ENCODE assay signal across 10 cellular contexts in the genomic region with DNA sequence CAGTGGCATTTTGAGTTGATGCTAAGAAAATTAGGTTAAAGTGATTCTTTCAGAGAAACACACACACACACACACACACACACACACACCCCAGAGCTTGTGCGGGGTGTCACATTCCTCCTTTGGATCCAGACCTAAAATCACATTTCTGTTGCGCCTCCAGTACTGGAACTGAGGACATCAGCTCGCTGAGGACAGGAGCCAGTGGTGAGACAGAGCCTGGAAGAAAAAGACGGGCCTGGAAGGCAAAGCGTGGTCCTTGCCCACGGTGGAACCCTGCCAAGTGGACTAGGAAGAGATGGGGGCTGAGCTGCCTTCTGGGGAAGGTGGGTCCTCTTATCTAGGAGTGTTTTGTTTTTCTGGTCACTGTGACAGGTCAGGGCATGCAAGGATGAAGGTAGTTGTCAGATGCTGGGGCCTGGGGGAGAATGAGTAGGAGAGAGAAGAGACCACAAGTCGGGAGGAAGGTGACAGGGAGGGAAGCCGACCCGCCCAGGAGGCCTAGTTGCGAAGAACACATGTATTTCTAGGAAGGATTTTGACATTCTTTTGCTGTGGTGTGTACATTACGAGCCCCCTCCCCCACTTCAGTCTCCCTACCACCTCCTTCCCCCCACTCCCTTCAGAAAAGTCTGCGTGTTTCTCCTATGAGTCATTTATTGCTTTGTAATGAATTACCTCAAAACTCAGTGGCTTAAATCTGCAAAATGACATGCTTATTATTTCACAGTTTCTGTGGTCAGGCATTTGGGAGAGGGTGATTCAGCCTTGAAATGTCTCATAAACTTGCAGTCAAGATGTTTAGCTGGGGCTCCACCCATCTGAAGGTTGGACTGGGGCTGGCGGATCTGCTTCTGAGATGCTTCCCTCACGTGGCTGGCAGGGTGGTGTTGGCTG. TPM values are rescaled to one million over a fixed set of nuclear protein-coding genes. Genes with fewer than 3 reads are reported as not detected.
A peak's percentile ranks its signal among the peaks of the same experiment; 100 is the strongest.
DNase-seq lines count a peak whose midpoint lies in the region; ATAC-seq, FAIRE-seq and TF ChIP-seq lines count a peak whose summit lies in the region.
"Had no signal": no experiment of that assay in that cellular context is flagged by ENCODE, and none has a peak within 500 bp of the region (broad histone marks: within the 10 kb centered on the region; RNA-seq: fewer than 3 reads in every experiment).

No MANE protein-coding gene starts in this region.

- no peak overlapping the region for H2AFZ ChIP-seq in HepG2 (ENCODE audit: low read length)
- H2AFZ ChIP-seq: parathyroid adenoma had no signal

- in situ Hi-C loops in HepG2 (cut with HindIII; ENCODE audit: extremely low pct_ligation_motif_present, low pct_unique_long_range_greater_than_20kb): no loop called here

- no peak overlapping the region for H3K9ac ChIP-seq in HepG2 (ENCODE audit: insufficient read depth, low read depth, low read length)
- H3K9ac ChIP-seq: parathyroid adenoma had no signal

- H3K27ac ChIP-seq in HepG2 (ENCODE audit: extremely low read length, insufficient read depth, low read length): no peak overlapping the region
- H3K27ac ChIP-seq in right lobe of liver: no peak overlapping the region
- H3K27ac ChIP-seq in right atrium auricular region: no peak overlapping the region
- no peak overlapping the region for H3K27ac ChIP-seq in body of pancreas
- H3K27ac ChIP-seq: cardiac muscle cell, parathyroid adenoma had no signal

- H3K27me3 Mint-ChIP-seq in stimulated activated naive CD8-positive, alpha-beta T cell treated with anti-CD3 and anti-CD28 coated beads, Interleukin-15, Interleukin-2, amounts not matched to agents 100 ng/mL and 50 ng/mL, for 24 hours: peaks cover 34% of the 10 kb centered on the region

- H3K9me3 Mint-ChIP-seq in stimulated activated naive CD8-positive, alpha-beta T cell treated with anti-CD3 and anti-CD28 coated beads, Interleukin-15, Interleukin-2, amounts not matched to agents 100 ng/mL and 50 ng/mL, for 24 hours: peaks cover 4% of the 10 kb centered on the region

- H3K4me3 ChIP-seq in HepG2 (replicated peaks in 1 of 3; ENCODE audit: insufficient read depth in 1 of 3, low read depth in 2 of 3, low read length in 3 of 3) (no peak overlapping the region), right lobe of liver (no peak overlapping the region), fibroblast of mammary gland (ENCODE audit: control insufficient read depth, low read depth, low read length) (no peak overlapping the region), right atrium auricular region (no peak overlapping the region), body of pancreas (no peak overlapping the region)
- H3K4me3 ChIP-seq: cardiac muscle cell had no signal

- no peak overlapping the region for H3K4me3 Mint-ChIP-seq in stimulated activated naive CD8-positive, alpha-beta T cell treated with anti-CD3 and anti-CD28 coated beads, Interleukin-15, Interleukin-2, amounts not matched to agents 100 ng/mL and 50 ng/mL, for 24 hours

- TF ChIP-seq EP300 in HepG2 (IDR thresholded peaks at IDR 0.05; ENCODE audit: low read depth in 2 of 2, low read length in 2 of 2) (no peak), HepG2 (CRISPR knock-in tag; IDR thresholded peaks at IDR 0.05; ENCODE audit: borderline replicate concordance) (no peak)

- no peak overlapping the region for H3K4me2 ChIP-seq in HepG2 (ENCODE audit: low read depth, low read length)

- no peaks in the 10 kb centered on the region for H3K9me3 ChIP-seq in HepG2 (ENCODE audit: low read length)
- no peaks in the 10 kb centered on the region for H3K9me3 ChIP-seq in right lobe of liver
- peaks cover 0 to 10% of the 10 kb centered on the region in 2 donors for H3K9me3 ChIP-seq in right atrium auricular region
- H3K9me3 ChIP-seq in body of pancreas: no peaks in the 10 kb centered on the region

- TF ChIP-seq CTCF in HepG2 (CRISPR knock-in tag; IDR thresholded peaks at IDR 0.05) (no peak), right lobe of liver (IDR thresholded peaks at IDR 0.05) (no peak), fibroblast of mammary gland (conservative IDR thresholded peaks at IDR 0.05; ENCODE audit: control insufficient read depth, insufficient read depth, low read depth, low read length) (no peak), right atrium auricular region (IDR thresholded peaks at IDR 0.05) (no peak), body of pancreas (IDR thresholded peaks at IDR 0.05) (no peak)

- DNase-seq in HepG2 (ENCODE audit: low spot score): peak; percentile 19
- DNase-seq in right lobe of liver: no peak
- DNase-seq in SW 1271 (lab: John Stamatoyannopoulos, UW): peak; percentile 22 to 61
- peak; percentile 99 for DNase-seq in fibroblast of mammary gland (ENCODE audit: low read depth)
- DNase-seq in right atrium auricular region (ENCODE audit: low spot score): no peak
- no peak for DNase-seq in body of pancreas

- no peak for TF ChIP-seq RAD21 in HepG2 (CRISPR knock-in tag; IDR thresholded peaks at IDR 0.05)

- CTCF ChIA-PET in HepG2 (lab: Yijun Ruan, JAX; ENCODE audit: low intra/inter-chr PET ratio, low total read pairs): no interaction called here

- H3K36me3 ChIP-seq in HepG2 (replicated peaks in 1 of 2; ENCODE audit: control insufficient read depth in 1 of 2, insufficient read depth in 2 of 2, low read length in 2 of 2) (no peaks in the 10 kb centered on the region), right lobe of liver (no peaks in the 10 kb centered on the region), right atrium auricular region (no peaks in the 10 kb centered on the region), body of pancreas (replicated peaks in 1 of 2; ENCODE audit: insufficient read depth in 1 of 2, low read depth in 2 of 2) (no peaks in the 10 kb centered on the region)
- H3K36me3 ChIP-seq: cardiac muscle cell had no signal

- TF ChIP-seq POLR2A in HepG2 (IDR thresholded peaks at IDR 0.05; ENCODE audit: insufficient read depth in 1 of 2, low read depth in 2 of 2, low read length in 2 of 2) (no peak), right lobe of liver (IDR thresholded peaks at IDR 0.05) (no peak), body of pancreas (IDR thresholded peaks at IDR 0.05) (no peak)

- intact Hi-C loops in HepG2 (cut with micrococcal nuclease; ENCODE audit: unreplicated experiment): no loop called here
- intact Hi-C loops in right lobe of liver (cut with DNase I): no loop called here
- intact Hi-C loops in body of pancreas (cut with DNase I): no loop called here

- no peak for FAIRE-seq in HepG2 (lab: Jason Lieb, UNC)

- H3K36me3 Mint-ChIP-seq in stimulated activated naive CD8-positive, alpha-beta T cell treated with anti-CD3 and anti-CD28 coated beads, Interleukin-15, Interleukin-2, amounts not matched to agents 100 ng/mL and 50 ng/mL, for 24 hours (ENCODE audit: low read depth): peaks cover 4% of the 10 kb centered on the region

- ATAC-seq in HepG2 (no peak), right lobe of liver (no peak), GM18858 (IDR thresholded peaks at IDR 0.05; ENCODE audit: unreplicated experiment) (no peak), body of pancreas (no peak)

- H4K20me1 ChIP-seq in HepG2 (ENCODE audit: insufficient read depth, low read length): peaks cover 7% of the 10 kb centered on the region; the same call in 1 of the 2 replicates

- peaks cover 30% of the 10 kb centered on the region for H3K4me1 Mint-ChIP-seq in stimulated activated naive CD8-positive, alpha-beta T cell treated with anti-CD3 and anti-CD28 coated beads, Interleukin-15, Interleukin-2, amounts not matched to agents 100 ng/mL and 50 ng/mL, for 24 hours (ENCODE audit: low read depth)

- H3K27ac Mint-ChIP-seq in stimulated activated naive CD8-positive, alpha-beta T cell treated with anti-CD3 and anti-CD28 coated beads, Interleukin-15, Interleukin-2, amounts not matched to agents 100 ng/mL and 50 ng/mL, for 24 hours: peak overlapping the region; percentile 47

- WGBS in HepG2 (ENCODE audit: low lambda C conversion rate): 16% methylated on average over 11 of the region's 14 CpGs
- WGBS in right lobe of liver (ENCODE audit: insufficient coverage, low coverage, low lambda C conversion rate, missing lambda C conversion rate): 82% methylated on average over 12 of the region's 14 CpGs
- WGBS in body of pancreas, 2 donors: 71 to 72% methylated on average over 14 of the region's 14 CpGs

- H3K79me2 ChIP-seq in HepG2 (ENCODE audit: insufficient read depth, low read length): no peaks in the 10 kb centered on the region
- H3K79me2 ChIP-seq: parathyroid adenoma had no signal

- H3K27me3 ChIP-seq in HepG2 (ENCODE audit: control insufficient read depth in 1 of 2, insufficient read depth in 2 of 2, low read length in 2 of 2) (peaks cover 17 to 68% of the 10 kb centered on the region in 2 experiments), right lobe of liver (no peaks in the 10 kb centered on the region), right atrium auricular region (peaks cover 16 to 25% of the 10 kb centered on the region in 2 donors), body of pancreas (peaks cover 0 to 19% of the 10 kb centered on the region in 2 donors)

- H3K4me1 ChIP-seq in HepG2 (ENCODE audit: insufficient read depth, low read length): peaks cover 26% of the 10 kb centered on the region
- peaks cover 0 to 1% (median 0%) of the 10 kb centered on the region in 4 donors for H3K4me1 ChIP-seq in right lobe of liver
- peaks cover 0 to 8% of the 10 kb centered on the region in 2 donors for H3K4me1 ChIP-seq in right atrium auricular region
- peaks cover 9% of the 10 kb centered on the region for H3K4me1 ChIP-seq in body of pancreas
- H3K4me1 ChIP-seq: parathyroid adenoma had no signal

- POLR2A ChIA-PET in HepG2 (lab: Yijun Ruan, JAX): interaction anchor here (2.2 kb wide), 1 partner anchor 23 kb away, joined by 5 read pairs; no protein-coding TSS in a partner anchor

- no TSS peak for BruUV-seq in HepG2 (replicated peaks; lab: Mats Ljungman, UMichigan)

RNA-seq across cellular contexts. Expression of a gene that starts 4.8 kb away (rescaled TPM):
- total RNA-seq in HepG2 (2016; rRNA removed; fragmentation: Illumina TruSeq; extraction: Trizol): not detected in 2 replicates
- not detected in 2 replicates for total RNA-seq in HepG2 (2016; cell fraction: cytosol; rRNA removed; fragmentation: Illumina TruSeq; extraction: Trizol; ENCODE audit: low read depth)
- total RNA-seq in HepG2 (2016; cell fraction: insoluble cytoplasmic fraction; rRNA removed; fragmentation: Illumina TruSeq; extraction: Trizol): not detected in 2 replicates
- not detected in 2 replicates for total RNA-seq in HepG2 (2016; cell fraction: membrane; rRNA removed; fragmentation: Illumina TruSeq; extraction: Trizol)
- total RNA-seq in HepG2 (2016; cell fraction: nucleus; rRNA removed; fragmentation: Illumina TruSeq; extraction: Trizol): not detected in 2 replicates
- polyA plus RNA-seq in HepG2 (2011; rRNA removed): 0.01 TPM in 1 of 2 replicates, not detected in the other
- polyA plus RNA-seq in HepG2 (2011; cell fraction: cytosol; rRNA removed): not detected in 2 replicates
- 0.03 TPM in 2 replicates for polyA plus RNA-seq in HepG2 (2011; cell fraction: nucleus; rRNA removed)
- 0.01 and 0.09 TPM in 2 replicates for polyA plus RNA-seq in HepG2 (2012)
- polyA plus RNA-seq in HepG2 (2016; cell fraction: cytosol; fragmentation: Illumina TruSeq; extraction: Trizol; ENCODE audit: low read depth): not detected in 2 replicates
- not detected in 2 replicates for polyA plus RNA-seq in HepG2 (2016; cell fraction: insoluble cytoplasmic fraction; fragmentation: Illumina TruSeq; extraction: Trizol; ENCODE audit: low read depth)
- not detected in 2 replicates for polyA plus RNA-seq in HepG2 (2016; cell fraction: membrane; fragmentation: Illumina TruSeq; extraction: Trizol; ENCODE audit: low read depth)
- polyA plus RNA-seq in HepG2 (2016; cell fraction: nucleus; fragmentation: Illumina TruSeq; extraction: Trizol; ENCODE audit: insufficient read depth, low read depth): not detected in 2 replicates
- 0.47 TPM in 1 of 2 replicates, not detected in the other for polyA minus RNA-seq in HepG2 (2011; rRNA and poly(A)+ RNA removed; ENCODE audit: low replicate concordance)
- polyA minus RNA-seq in HepG2 (2011; cell fraction: cytosol; rRNA and poly(A)+ RNA removed): not detected in 2 replicates
- polyA minus RNA-seq in HepG2 (2011; cell fraction: nucleus; rRNA and poly(A)+ RNA removed): not detected in 2 replicates
- under 1 TPM; 0.07 to 0.93 (median 0.49) TPM for total RNA-seq in right lobe of liver
- total RNA-seq in right atrium auricular region: not detected
- total RNA-seq in body of pancreas: 1 to 10 TPM in 1 of 2 donors, not detected in 1; 1.6 TPM
- polyA plus RNA-seq: cardiac muscle cell had no signal

RNA-seq across cellular contexts. Expression of a gene that starts 54.1 kb away (rescaled TPM):
- total RNA-seq in HepG2 (2016; rRNA removed; fragmentation: Illumina TruSeq; extraction: Trizol) (1.0 and 1.1 TPM in 2 replicates), right lobe of liver (10 to 100 TPM in 4 of 6 experiments, 1 to 10 TPM in 2; 5.6 to 14.4 (median 10.2) TPM), right atrium auricular region (10 to 100 TPM in 1 of 2 donors, 1 to 10 TPM in 1; 9.9 to 19.5 TPM), body of pancreas (1 to 10 TPM; 3.0 to 7.3 TPM)
- total RNA-seq in HepG2 (2016; cell fraction: cytosol; rRNA removed; fragmentation: Illumina TruSeq; extraction: Trizol; ENCODE audit: low read depth): 0.35 and 1.1 TPM in 2 replicates
- total RNA-seq in HepG2 (2016; cell fraction: insoluble cytoplasmic fraction; rRNA removed; fragmentation: Illumina TruSeq; extraction: Trizol): 0.55 and 0.80 TPM in 2 replicates
- 1.4 and 1.9 TPM in 2 replicates for total RNA-seq in HepG2 (2016; cell fraction: membrane; rRNA removed; fragmentation: Illumina TruSeq; extraction: Trizol)
- total RNA-seq in HepG2 (2016; cell fraction: nucleus; rRNA removed; fragmentation: Illumina TruSeq; extraction: Trizol): 0.56 and 1.6 TPM in 2 replicates
- polyA plus RNA-seq in HepG2 (2011; rRNA removed): 11.7 and 19.8 TPM in 2 replicates
- polyA plus RNA-seq in HepG2 (2011; cell fraction: cytosol; rRNA removed): 15.3 and 15.7 TPM in 2 replicates
- 37.0 and 46.6 TPM in 2 replicates for polyA plus RNA-seq in HepG2 (2011; cell fraction: nucleus; rRNA removed)
- polyA plus RNA-seq in HepG2 (2012): 14.5 and 20.0 TPM in 2 replicates
- 0.79 and 0.97 TPM in 2 replicates for polyA plus RNA-seq in HepG2 (2016; cell fraction: cytosol; fragmentation: Illumina TruSeq; extraction: Trizol; ENCODE audit: low read depth)
- 0.81 and 0.93 TPM in 2 replicates for polyA plus RNA-seq in HepG2 (2016; cell fraction: insoluble cytoplasmic fraction; fragmentation: Illumina TruSeq; extraction: Trizol; ENCODE audit: low read depth)
- polyA plus RNA-seq in HepG2 (2016; cell fraction: membrane; fragmentation: Illumina TruSeq; extraction: Trizol; ENCODE audit: low read depth): 1.1 and 1.3 TPM in 2 replicates
- polyA plus RNA-seq in HepG2 (2016; cell fraction: nucleus; fragmentation: Illumina TruSeq; extraction: Trizol; ENCODE audit: insufficient read depth, low read depth): 1.3 and 4.5 TPM in 2 replicates
- 0.77 and 12.5 TPM in 2 replicates for polyA minus RNA-seq in HepG2 (2011; rRNA and poly(A)+ RNA removed; ENCODE audit: low replicate concordance)
- 3.2 and 6.1 TPM in 2 replicates for polyA minus RNA-seq in HepG2 (2011; cell fraction: cytosol; rRNA and poly(A)+ RNA removed)
- 6.1 and 9.8 TPM in 2 replicates for polyA minus RNA-seq in HepG2 (2011; cell fraction: nucleus; rRNA and poly(A)+ RNA removed)

Comparison
In these comparisons a context has a peak if more than half of its experiments do, and no peak if none do; other contexts are left out.
1. DNase-seq: peak in HepG2 (single experiment), SW 1271 (2 of 2) and fibroblast of mammary gland (single experiment); none in right lobe of liver (0 of 3), right atrium auricular region (single experiment) and body of pancreas (0 of 4).